Comparison of ENCODE assay signal across 17 cellular contexts in genomic region chr6:39594304-39594703, GRCh38.
"Had no signal": no experiment of that assay in that cellular context is flagged by ENCODE, and none has a peak within 500 bp of the region (broad histone marks: within the 10 kb centered on the region; RNA-seq: fewer than 3 reads in every experiment).

No MANE protein-coding gene starts in this region.

- FAIRE-seq: RCC 7860 had no signal

- H3K9ac ChIP-seq: KMS-11 had no signal

- H3K4me2 ChIP-seq: KMS-11 had no signal

- H3K27ac ChIP-seq: KMS-11 had no signal

- ATAC-seq: SK-N-SH treated with all-trans-retinoic acid at 6 μM for 48 hours had no signal

- DNase-seq: IMR-90, Kasumi-1, MM.1S, NCI-H1092 treated with DMSO at 0.1 percent for 48 hours, NCI-H1436, NCI-H1930, NCI-H2081, NCI-H2171, NCI-H510A, NCI-H524 treated with DMSO at 0.1 percent for 48 hours, NCI-H69, NCI-H774, RPMI8226, SHP77 had no signal
